ENCODE assay signal across 1 cellular context in genomic region chr2:31496466-31496870, GRCh38.
TF ChIP-seq lines count a peak whose summit lies in the region.

No MANE protein-coding gene starts in this region.

TF ChIP-seq in H1, 55 proteins besides CTCF, POLR2A, EP300 and RAD21:
- TF ChIP-seq YY1 (IDR thresholded peaks at IDR 0.05; ENCODE audit: low read depth, low read length) = 0 out of 2 replicates have a peak, but pooled peaks have one; percentile 3
TF ChIP-seq in H1: peak in this region for 1; not testable (repeated sequence) for 54.
